In genomic region chr14:61145903-61146411, GRCh38 we compare ENCODE assay signal across 10 cellular contexts.
DNase-seq lines count a peak whose midpoint lies in the region; FAIRE-seq and TF ChIP-seq lines count a peak whose summit lies in the region.
"Had no signal": no experiment of that assay in that cellular context is flagged by ENCODE, and none has a peak within 500 bp of the region (broad histone marks: within the 10 kb centered on the region; RNA-seq: fewer than 3 reads in every experiment).

No MANE protein-coding gene starts in this region.

- no peak for TF ChIP-seq CTCF in breast epithelium (IDR thresholded peaks at IDR 0.05)

- H3K4me3 ChIP-seq in breast epithelium: no peak overlapping the region
- H3K4me3 ChIP-seq: A549 had no signal

- FAIRE-seq in urothelium cell line (lab: Jason Lieb, UNC): peak; percentile 94
- FAIRE-seq in H54 (lab: Jason Lieb, UNC): no peak
- FAIRE-seq: A549 had no signal

- intact Hi-C loops in breast epithelium (cut with DNase I; ENCODE audit: low total_unique reads): no loop called here

- H3K27me3 ChIP-seq in breast epithelium: no peaks in the 10 kb centered on the region

- DNase-seq in NCI-H2227 (lab: John Stamatoyannopoulos, UW; ENCODE audit: unreplicated experiment): peak; percentile 6
- no peak for DNase-seq in NCI-H2227 treated with DMSO at 0.1 percent for 48 hours (lab: John Stamatoyannopoulos, UW)
- DNase-seq in breast epithelium (ENCODE audit: low spot score in 2 of 2): peak in 1 of 2 donors; percentile 71
- peak; percentile 23 to 78 for DNase-seq in lung microvascular endothelial cell (ENCODE audit: low read depth in 2 of 2)
- no peak for DNase-seq in urothelium cell line (ENCODE audit: low spot score)
- no peak for DNase-seq in 8988T
- no peak for DNase-seq in NCI-H526 treated with DMSO at 0.1 percent for 48 hours (lab: John Stamatoyannopoulos, UW)
- DNase-seq in H54 (ENCODE audit: insufficient read length, low spot score): no peak
- DNase-seq: NCI-H1048 had no signal

- H3K9me3 ChIP-seq in breast epithelium: peaks cover 9 to 10% of the 10 kb centered on the region in 2 donors

- H3K36me3 ChIP-seq in breast epithelium: no peaks in the 10 kb centered on the region

- H3K4me1 ChIP-seq in breast epithelium: peaks cover 0 to 6% of the 10 kb centered on the region in 2 donors
- H3K4me1 ChIP-seq: A549 had no signal

- TF ChIP-seq POLR2A in breast epithelium (IDR thresholded peaks at IDR 0.05): no peak
- TF ChIP-seq POLR2A in H54 (IDR thresholded peaks at IDR 0.05; ENCODE audit: low read depth, low read length): no peak

- H3K27ac ChIP-seq in breast epithelium: peak overlapping the region; percentile 82 to 91
- H3K27ac ChIP-seq: A549 had no signal

Comparison
In these comparisons a context has a peak if more than half of its experiments do, and no peak if none do; other contexts are left out.
1. DNase-seq: peak in NCI-H2227 (single experiment) and lung microvascular endothelial cell (2 of 2); none in NCI-H2227 treated with DMSO at 0.1 percent for 48 hours (single experiment), urothelium cell line (single experiment), 8988T (single experiment), NCI-H526 treated with DMSO at 0.1 percent for 48 hours (single experiment) and H54 (single experiment).